In genomic region chr17:35218901-35219300, GRCh38 we compare ENCODE assay signal across 17 cellular contexts. TPM values are rescaled to one million over a fixed set of nuclear protein-coding genes. Genes with fewer than 3 reads are reported as not detected.
DNase-seq lines count a peak whose midpoint lies in the region; ATAC-seq, FAIRE-seq and TF ChIP-seq lines count a peak whose summit lies in the region.
"Had no signal": no experiment of that assay in that cellular context is flagged by ENCODE, and none has a peak within 500 bp of the region (broad histone marks: within the 10 kb centered on the region; RNA-seq: fewer than 3 reads in every experiment).

No MANE protein-coding gene starts in this region.

- no peaks in the 10 kb centered on the region for H4K20me1 ChIP-seq in MM.1S (ENCODE audit: insufficient read depth, low read length)

- ATAC-seq in stimulated activated memory B cell treated with anti-CD40 and anti-IgM and Interleukin-4, amounts not matched to agents 10 μg/mL and 1 μg/mL and 100 μg/mL, for 72 hours = no peak

- DNase-seq in activated T-cell treated with anti-CD3 and anti-CD28 coated beads, Interleukin-2, amount 50 U/mL, for 24 hours = no peak
- DNase-seq in activated T-cell treated with anti-CD3 and anti-CD28 coated beads for 4 hours (no peak), MM.1S (peak; percentile 52), putamen (ENCODE audit: low spot score) (peak; percentile 1), NCI-H1417 (lab: John Stamatoyannopoulos, UW) (no peak), kidney (no peak)
- DNase-seq: DMS153, hippocampal formation, NCI-H1092, PC-9, SW 1271, tibial artery had no signal

- no peaks in the 10 kb centered on the region for H3F3A ChIP-seq in MM.1S (ENCODE audit: insufficient read depth, low read length)

- no peak for FAIRE-seq in kidney (lab: Jason Lieb, UNC)
- FAIRE-seq: HTR-8/SVneo had no signal

- H3K9ac ChIP-seq in MM.1S (ENCODE audit: low read length) = no peak overlapping the region
- H3K9ac ChIP-seq in kidney (ENCODE audit: low read length in 2 of 2) = no peak overlapping the region

- H3K9me3 ChIP-seq in MM.1S (replicated peaks; ENCODE audit: insufficient read depth, low read length) (no peaks in the 10 kb centered on the region), kidney (ENCODE audit: control insufficient read depth in 1 of 2, low read length in 2 of 2) (peaks cover 0 to 8% of the 10 kb centered on the region in 2 donors)

- H3K36me3 ChIP-seq in MM.1S (replicated peaks; ENCODE audit: insufficient read depth, low read length) = no peaks in the 10 kb centered on the region
- H3K36me3 ChIP-seq in kidney (ENCODE audit: control insufficient read depth in 1 of 2, insufficient read depth in 2 of 2, low read length in 2 of 2) = no peaks in the 10 kb centered on the region
- H3K36me3 ChIP-seq: tibial artery had no signal

- no peak overlapping the region for H3K4me3 ChIP-seq in MM.1S (ENCODE audit: low read length)
- no peak overlapping the region for H3K4me3 ChIP-seq in kidney (ENCODE audit: low read length in 2 of 2)
- H3K4me3 ChIP-seq: PC-9, tibial artery had no signal

- peaks cover 69% of the 10 kb centered on the region for H3K4me1 Mint-ChIP-seq in activated T-cell treated with anti-CD3 and anti-CD28 coated beads, Interleukin-2, amount 50 U/mL, for 24 hours (ENCODE audit: low read depth)
- H3K4me1 Mint-ChIP-seq in activated naive CD8-positive, alpha-beta T cell (ENCODE audit: low read depth) = peaks cover 78% of the 10 kb centered on the region
- H3K4me1 Mint-ChIP-seq in stimulated activated memory B cell treated with anti-CD40 and anti-IgM and Interleukin-4, amounts not matched to agents 10 μg/mL and 1 μg/mL and 100 μg/mL, for 72 hours = peaks cover 18% of the 10 kb centered on the region

- no peaks in the 10 kb centered on the region for H3K27me3 ChIP-seq in MM.1S (replicated peaks; ENCODE audit: insufficient read depth, low read length)

- H3K4me1 ChIP-seq in MM.1S (ENCODE audit: low read length) (peaks cover 10% of the 10 kb centered on the region), kidney (ENCODE audit: control insufficient read depth in 1 of 2, insufficient read depth in 1 of 2, low read depth in 1 of 2, low read length in 2 of 2) (peaks cover 0 to 4% of the 10 kb centered on the region in 2 donors)
- H3K4me1 ChIP-seq: tibial artery had no signal

- H3K9me3 Mint-ChIP-seq in activated T-cell treated with anti-CD3 and anti-CD28 coated beads, Interleukin-2, amount 50 U/mL, for 24 hours = peaks cover 13% of the 10 kb centered on the region
- peaks cover 8% of the 10 kb centered on the region for H3K9me3 Mint-ChIP-seq in activated naive CD8-positive, alpha-beta T cell (ENCODE audit: low read depth)
- H3K9me3 Mint-ChIP-seq in stimulated activated memory B cell treated with anti-CD40 and anti-IgM and Interleukin-4, amounts not matched to agents 10 μg/mL and 1 μg/mL and 100 μg/mL, for 72 hours = peaks cover 8% of the 10 kb centered on the region

- intact Hi-C loops in kidney (cut with DNase I) = no loop called here

- no peak overlapping the region for H2AFZ ChIP-seq in MM.1S (ENCODE audit: low read length)
- H2AFZ ChIP-seq: PC-9 had no signal

- H3K4me2 ChIP-seq in MM.1S (ENCODE audit: low read depth, low read length) = peak overlapping the region; percentile 14; the same call in 1 of the 2 replicates
- H3K4me2 ChIP-seq: PC-9 had no signal

- H3K27ac Mint-ChIP-seq in activated T-cell treated with anti-CD3 and anti-CD28 coated beads, Interleukin-2, amount 50 U/mL, for 24 hours = peak overlapping the region; percentile 78
- peak overlapping the region; percentile 92 for H3K27ac Mint-ChIP-seq in activated naive CD8-positive, alpha-beta T cell
- no peak overlapping the region for H3K27ac Mint-ChIP-seq in stimulated activated memory B cell treated with anti-CD40 and anti-IgM and Interleukin-4, amounts not matched to agents 10 μg/mL and 1 μg/mL and 100 μg/mL, for 72 hours

- peak overlapping the region; percentile 48 for H3K4me3 Mint-ChIP-seq in activated T-cell treated with anti-CD3 and anti-CD28 coated beads, Interleukin-2, amount 50 U/mL, for 24 hours
- H3K4me3 Mint-ChIP-seq in activated naive CD8-positive, alpha-beta T cell = peak overlapping the region; percentile 70
- no peak overlapping the region for H3K4me3 Mint-ChIP-seq in stimulated activated memory B cell treated with anti-CD40 and anti-IgM and Interleukin-4, amounts not matched to agents 10 μg/mL and 1 μg/mL and 100 μg/mL, for 72 hours

- no peak overlapping the region for H3K27ac ChIP-seq in MM.1S (ENCODE audit: low read length)
- H3K27ac ChIP-seq in kidney (ENCODE audit: low read depth in 2 of 2, low read length in 2 of 2) = peak overlapping the region in 1 of 2 donors; percentile 28
- H3K27ac ChIP-seq: PC-9, tibial artery had no signal

- H3K9me2 ChIP-seq in MM.1S (replicated peaks; ENCODE audit: insufficient read depth, low read length) = no peaks in the 10 kb centered on the region

- H3K79me2 ChIP-seq in MM.1S (ENCODE audit: low read length) = no peaks in the 10 kb centered on the region

- peaks cover 9% of the 10 kb centered on the region for H3K36me3 Mint-ChIP-seq in activated T-cell treated with anti-CD3 and anti-CD28 coated beads, Interleukin-2, amount 50 U/mL, for 24 hours (ENCODE audit: low read depth)
- peaks cover 9% of the 10 kb centered on the region for H3K36me3 Mint-ChIP-seq in activated naive CD8-positive, alpha-beta T cell
- peaks cover 5% of the 10 kb centered on the region for H3K36me3 Mint-ChIP-seq in stimulated activated memory B cell treated with anti-CD40 and anti-IgM and Interleukin-4, amounts not matched to agents 10 μg/mL and 1 μg/mL and 100 μg/mL, for 72 hours

- no peaks in the 10 kb centered on the region for H3K27me3 Mint-ChIP-seq in activated T-cell treated with anti-CD3 and anti-CD28 coated beads, Interleukin-2, amount 50 U/mL, for 24 hours
- H3K27me3 Mint-ChIP-seq in activated naive CD8-positive, alpha-beta T cell = no peaks in the 10 kb centered on the region
- peaks cover 18% of the 10 kb centered on the region for H3K27me3 Mint-ChIP-seq in stimulated activated memory B cell treated with anti-CD40 and anti-IgM and Interleukin-4, amounts not matched to agents 10 μg/mL and 1 μg/mL and 100 μg/mL, for 72 hours

- TF ChIP-seq CTCF in MM.1S (IDR thresholded peaks at IDR 0.05; ENCODE audit: low read length) (no peak), kidney (IDR thresholded peaks at IDR 0.05; ENCODE audit: borderline replicate concordance, extremely low read depth, insufficient read depth) (no peak)

RNA-seq across cellular contexts. Expression of gene SLFN5, which starts 24.0 kb away (rescaled TPM):
- total RNA-seq in kidney = 64.8 TPM
- polyA plus RNA-seq in kidney (ENCODE audit: insufficient read depth, low read depth, low replicate concordance) = 2.0 TPM

RNA-seq across cellular contexts. Expression of gene SLC35G3, which starts 24.7 kb away (rescaled TPM):
- not detected for total RNA-seq in kidney
- not detected for polyA plus RNA-seq in kidney (ENCODE audit: insufficient read depth, low read depth, low replicate concordance)
- total RNA-seq: epithelial cell of proximal tubule, lung microvascular endothelial cell, PC-9 had no signal

Comparison
In these comparisons a context has a peak if more than half of its experiments do, and no peak if none do; other contexts are left out.
1. DNase-seq: peak in MM.1S (single experiment) and putamen (single experiment); none in activated T-cell treated with anti-CD3 and anti-CD28 coated beads, Interleukin-2, amount 50 U/mL, for 24 hours (single experiment), activated T-cell treated with anti-CD3 and anti-CD28 coated beads for 4 hours (single experiment), NCI-H1417 (0 of 3) and kidney (single experiment).